8 cellular contexts compared by ENCODE assay signal in genomic region chr6:144151010-144151727, GRCh38. TPM values are rescaled to one million over a fixed set of nuclear protein-coding genes. Genes with fewer than 3 reads are reported as not detected.
DNase-seq lines count a peak whose midpoint lies in the region; ATAC-seq and TF ChIP-seq lines count a peak whose summit lies in the region.

No MANE protein-coding gene starts in this region.

- H3K36me3 Mint-ChIP-seq in GM23338 (ENCODE audit: low read depth) (no peaks in the 10 kb centered on the region), neural progenitor cell (no peaks in the 10 kb centered on the region)
- peaks cover 46% of the 10 kb centered on the region for H3K36me3 Mint-ChIP-seq in activated CD8-positive, alpha-beta T cell treated with anti-CD3 and anti-CD28 coated beads for 36 hours (ENCODE audit: low read depth)

- ATAC-seq in GM23338, result peak; percentile 6
- peak; percentile 71 for ATAC-seq in activated CD8-positive, alpha-beta T cell treated with anti-CD3 and anti-CD28 coated beads for 36 hours

- H3K4me3 ChIP-seq in GM23338 (peak overlapping the region; percentile 88), MM.1S (ENCODE audit: low read length) (peak overlapping the region; percentile 79), neural progenitor cell (peak overlapping the region; percentile 70), thyroid gland (replicated peaks in 1 of 3) (peak overlapping the region; percentile 28 to 66 (median 60))

- POLR2A ChIA-PET in activated CD8-positive, alpha-beta T cell treated with anti-CD3 and anti-CD28 coated beads for 36 hours (lab: Charles Lee), result interaction anchor here (0.6 to 3.4 kb wide), 13 partner anchors 9 to 148 kb away, joined by 3 to 14 read pairs (median 4); partner anchors contain the start of genes SF3B5 and UTRN

- H3K9me3 Mint-ChIP-seq in GM23338, result no peaks in the 10 kb centered on the region
- no peaks in the 10 kb centered on the region for H3K9me3 Mint-ChIP-seq in activated CD8-positive, alpha-beta T cell treated with anti-CD3 and anti-CD28 coated beads for 36 hours
- H3K9me3 Mint-ChIP-seq in neural progenitor cell, result no peaks in the 10 kb centered on the region

- no peak; a peak in 1 of 4 replicates for TF ChIP-seq CTCF in GM23338 (conservative IDR thresholded peaks at IDR 0.05; ENCODE audit: low read depth in 2 of 2)
- TF ChIP-seq CTCF in MM.1S (IDR thresholded peaks at IDR 0.05; ENCODE audit: low read length), result no peak
- peak; percentile 3 for TF ChIP-seq CTCF in activated CD8-positive, alpha-beta T cell treated with anti-CD3 and anti-CD28 coated beads for 36 hours (IDR thresholded peaks at IDR 0.05)
- TF ChIP-seq CTCF in neural progenitor cell (IDR thresholded peaks at IDR 0.05), result no peak
- TF ChIP-seq CTCF in thyroid gland (IDR thresholded peaks at IDR 0.05), result no peak

- H2AFZ ChIP-seq in GM23338, result peak overlapping the region; percentile 30
- H2AFZ ChIP-seq in MM.1S (ENCODE audit: low read length), result peak overlapping the region; percentile 69
- H2AFZ ChIP-seq in neural progenitor cell (replicated peaks), result no peak overlapping the region

- H3K9ac ChIP-seq in MM.1S (ENCODE audit: low read length) (peak overlapping the region; percentile 79), neural progenitor cell (no peak overlapping the region)

- TF ChIP-seq POLR2A in erythroblast (IDR thresholded peaks at IDR 0.05; ENCODE audit: low read length) (peak; percentile 60), thyroid gland (IDR thresholded peaks at IDR 0.05) (peak in 1 of 2 donors; percentile 30)

- DNase-seq in GF-D8 (lab: John Stamatoyannopoulos, UW), result peak; percentile 50
- peak; percentile 9 for DNase-seq in GM23338 (ENCODE audit: low spot score)
- DNase-seq in MM.1S, result peak; percentile 49
- DNase-seq in activated CD8-positive, alpha-beta T cell treated with anti-CD3 and anti-CD28 coated beads for 36 hours, result peak; percentile 82
- peak; percentile 32 to 45 for DNase-seq in erythroblast (lab: John Stamatoyannopoulos, UW)
- DNase-seq in neural progenitor cell (ENCODE audit: low spot score), result peak; percentile 15
- peak; percentile 22 to 23 for DNase-seq in thyroid gland
- DNase-seq in NCI-H526 (lab: John Stamatoyannopoulos, UW), result no peak

- peak overlapping the region; percentile 80 for H3K4me2 ChIP-seq in GM23338
- H3K4me2 ChIP-seq in MM.1S (ENCODE audit: low read depth, low read length), result peak overlapping the region; percentile 87
- H3K4me2 ChIP-seq in neural progenitor cell, result peak overlapping the region; percentile 80

- no peaks in the 10 kb centered on the region for H3K79me2 ChIP-seq in GM23338 (replicated peaks; ENCODE audit: insufficient read depth)
- peaks cover 19% of the 10 kb centered on the region for H3K79me2 ChIP-seq in MM.1S (ENCODE audit: low read length)
- H3K79me2 ChIP-seq in neural progenitor cell (ENCODE audit: low read depth), result no peaks in the 10 kb centered on the region

- H3K4me1 ChIP-seq in GM23338 (ENCODE audit: insufficient read depth) (peaks cover 8% of the 10 kb centered on the region), MM.1S (ENCODE audit: low read length) (no peaks in the 10 kb centered on the region), neural progenitor cell (peaks cover 5% of the 10 kb centered on the region), thyroid gland (peaks cover 10 to 30% of the 10 kb centered on the region in 2 donors)

- H3K4me1 Mint-ChIP-seq in GM23338 (peaks cover 8% of the 10 kb centered on the region), neural progenitor cell (peaks cover 7% of the 10 kb centered on the region)
- peaks cover 54% of the 10 kb centered on the region for H3K4me1 Mint-ChIP-seq in activated CD8-positive, alpha-beta T cell treated with anti-CD3 and anti-CD28 coated beads for 36 hours (ENCODE audit: low read depth)

- peak overlapping the region; percentile 75 for H3K4me3 Mint-ChIP-seq in GM23338
- H3K4me3 Mint-ChIP-seq in activated CD8-positive, alpha-beta T cell treated with anti-CD3 and anti-CD28 coated beads for 36 hours, result peak overlapping the region; percentile 93
- peak overlapping the region; percentile 89 for H3K4me3 Mint-ChIP-seq in neural progenitor cell

- H3K27me3 ChIP-seq in GM23338 (ENCODE audit: insufficient read depth) (peaks cover 47% of the 10 kb centered on the region), MM.1S (replicated peaks; ENCODE audit: insufficient read depth, low read length) (no peaks in the 10 kb centered on the region), neural progenitor cell (peaks cover 73% of the 10 kb centered on the region), thyroid gland (no peaks in the 10 kb centered on the region)

- no peaks in the 10 kb centered on the region for H4K20me1 ChIP-seq in GM23338 (replicated peaks; ENCODE audit: insufficient read depth)
- H4K20me1 ChIP-seq in MM.1S (ENCODE audit: insufficient read depth, low read length), result no peaks in the 10 kb centered on the region
- H4K20me1 ChIP-seq in neural progenitor cell (ENCODE audit: low read depth), result no peaks in the 10 kb centered on the region

- no peaks in the 10 kb centered on the region for H3K9me3 ChIP-seq in MM.1S (replicated peaks; ENCODE audit: insufficient read depth, low read length)
- no peaks in the 10 kb centered on the region for H3K9me3 ChIP-seq in neural progenitor cell (ENCODE audit: low read depth)
- H3K9me3 ChIP-seq in thyroid gland, result no peaks in the 10 kb centered on the region

- H3F3A ChIP-seq in GM23338 (replicated peaks; ENCODE audit: low read depth) (no peaks in the 10 kb centered on the region), MM.1S (ENCODE audit: insufficient read depth, low read length) (peaks cover 12% of the 10 kb centered on the region), neural progenitor cell (ENCODE audit: low read depth) (no peaks in the 10 kb centered on the region)

- intact Hi-C loops in activated CD8-positive, alpha-beta T cell treated with anti-CD3 and anti-CD28 coated beads for 36 hours (cut with micrococcal nuclease), result loop anchor here (2.0 kb wide), 2 partner anchors 46 to 66 kb away; no protein-coding TSS in a partner anchor
- intact Hi-C loops in thyroid gland (cut with DNase I), result no loop called here

- no peak overlapping the region for H3K27ac ChIP-seq in GM23338 (ENCODE audit: low read depth)
- peak overlapping the region; percentile 88 for H3K27ac ChIP-seq in MM.1S (ENCODE audit: low read length)
- no peak overlapping the region for H3K27ac ChIP-seq in neural progenitor cell
- H3K27ac ChIP-seq in thyroid gland, result peak overlapping the region; percentile 6 to 78 (median 62)

- peaks cover 30% of the 10 kb centered on the region for H3K27me3 Mint-ChIP-seq in GM23338 (ENCODE audit: insufficient read depth, low read depth, poor library complexity)
- H3K27me3 Mint-ChIP-seq in activated CD8-positive, alpha-beta T cell treated with anti-CD3 and anti-CD28 coated beads for 36 hours, result no peaks in the 10 kb centered on the region
- peaks cover 42% of the 10 kb centered on the region for H3K27me3 Mint-ChIP-seq in neural progenitor cell (ENCODE audit: insufficient read depth, low read depth)

- CTCF ChIA-PET in activated CD8-positive, alpha-beta T cell treated with anti-CD3 and anti-CD28 coated beads for 36 hours (lab: Charles Lee), result interaction anchor here (1.1 to 1.8 kb wide), 2 partner anchors 23 to 187 kb away, joined by 4 read pairs; no protein-coding TSS in a partner anchor

- H3K27ac Mint-ChIP-seq in GM23338 (no peak overlapping the region), neural progenitor cell (no peak overlapping the region)
- H3K27ac Mint-ChIP-seq in activated CD8-positive, alpha-beta T cell treated with anti-CD3 and anti-CD28 coated beads for 36 hours, result peak overlapping the region; percentile 94

- WGBS in thyroid gland, 2 donors, result 22% methylated on average over 15 of the region's 15 CpGs

- no peaks in the 10 kb centered on the region for H3K9me2 ChIP-seq in GM23338 (ENCODE audit: insufficient read depth)
- H3K9me2 ChIP-seq in MM.1S (replicated peaks; ENCODE audit: insufficient read depth, low read length), result no peaks in the 10 kb centered on the region

- H3K36me3 ChIP-seq in GM23338 (ENCODE audit: insufficient read depth) (no peaks in the 10 kb centered on the region), MM.1S (replicated peaks; ENCODE audit: insufficient read depth, low read length) (no peaks in the 10 kb centered on the region), neural progenitor cell (no peaks in the 10 kb centered on the region), thyroid gland (no peaks in the 10 kb centered on the region)

TF ChIP-seq in GM23338, 12 proteins besides CTCF, POLR2A, EP300 and RAD21 (continues in another document):
- TF ChIP-seq EZH2phosphoT487 (IDR thresholded peaks at IDR 0.05; ENCODE audit: unreplicated experiment) (no peak), EZH2 (IDR thresholded peaks at IDR 0.05; ENCODE audit: low read depth, unreplicated experiment) (no peak)

RNA-seq across cellular contexts. Expression of gene STX11, which starts 0.9 kb away (rescaled TPM):
- 0.08 and 0.35 TPM in 2 replicates for total RNA-seq in GM23338 (2014; rRNA removed; shearing (Covaris generic))
- 0.37 and 0.52 TPM in 2 replicates for polyA plus RNA-seq in GM23338 (2016; fragmentation: Nextera tagmentation; extraction: Ambion mirVana)
- total RNA-seq in activated CD8-positive, alpha-beta T cell treated with anti-CD3 and anti-CD28 coated beads for 36 hours, result 10 to 100 TPM; 19.4 to 20.7 TPM
- total RNA-seq in neural progenitor cell (ENCODE audit: low replicate concordance) (0.06 TPM in 1 of 2 replicates, not detected in the other), thyroid gland (10 to 100 TPM; 23.9 to 61.1 (median 31.8) TPM)

RNA-seq across cellular contexts. Expression of gene SF3B5, which starts 55.8 kb away (rescaled TPM):
- total RNA-seq in GM23338 (2014; rRNA removed; shearing (Covaris generic)), result 151 and 174 TPM in 2 replicates
- polyA plus RNA-seq in GM23338 (2016; fragmentation: Nextera tagmentation; extraction: Ambion mirVana), result 171 and 183 TPM in 2 replicates
- total RNA-seq in activated CD8-positive, alpha-beta T cell treated with anti-CD3 and anti-CD28 coated beads for 36 hours, result 100 to 1,000 TPM; 207 to 210 TPM
- total RNA-seq in neural progenitor cell (ENCODE audit: low replicate concordance), result 99.0 and 133 TPM in 2 replicates
- total RNA-seq in thyroid gland, result 100 to 1,000 TPM in 2 of 4 donors, 10 to 100 TPM in 2; 63.1 to 205 (median 133) TPM

Comparison
In these comparisons a context has a peak if more than half of its experiments do, and no peak if none do; other contexts are left out.
1. DNase-seq: peak in GF-D8 (single experiment), GM23338 (single experiment), MM.1S (single experiment), activated CD8-positive, alpha-beta T cell treated with anti-CD3 and anti-CD28 coated beads for 36 hours (single experiment), erythroblast (2 of 2), neural progenitor cell (single experiment) and thyroid gland (2 of 2); none in NCI-H526 (0 of 2).
2. H3K27ac ChIP-seq: peak in MM.1S (single experiment) and thyroid gland (3 of 3); none in GM23338 (single experiment) and neural progenitor cell (single experiment).
3. RNA of gene STX11, which starts 0.9 kb away (total RNA-seq): 23.9 to 61.1 TPM in thyroid gland and 19.4 to 20.7 TPM in activated CD8-positive, alpha-beta T cell treated with anti-CD3 and anti-CD28 coated beads for 36 hours; 0.08 to 0.35 TPM in GM23338 and 0.06 TPM in neural progenitor cell; every median in the first group is over 10 times any median in the second.
4. Peak in every context shown above with its lines, with median percentiles within 50 percentile points of each other: H3K4me2 ChIP-seq, H3K4me3 ChIP-seq and H3K4me3 Mint-ChIP-seq.